In genomic region chr11:126384449-126385070, GRCh38 we compare ENCODE assay signal across 33 cellular contexts. TPM values are rescaled to one million over a fixed set of nuclear protein-coding genes. Genes with fewer than 3 reads are reported as not detected.
DNase-seq lines count a peak whose midpoint lies in the region; ATAC-seq and TF ChIP-seq lines count a peak whose summit lies in the region.
"Had no signal": no experiment of that assay in that cellular context is flagged by ENCODE, and none has a peak within 500 bp of the region (broad histone marks: within the 10 kb centered on the region; RNA-seq: fewer than 3 reads in every experiment).

No MANE protein-coding gene starts in this region.

- TF ChIP-seq CTCF in chondrocyte (IDR thresholded peaks at IDR 0.05) (no peak), mucosa of descending colon (IDR thresholded peaks at IDR 0.05) (no peak), stomach (IDR thresholded peaks at IDR 0.05) (no peak)

- no peak overlapping the region for H3K4me3 Mint-ChIP-seq in chondrocyte (ENCODE audit: unreplicated experiment)
- H3K4me3 Mint-ChIP-seq: activated CD4-positive, alpha-beta T cell treated with anti-CD3 and anti-CD28 coated beads, Interleukin-2, amount 10 ng/mL, durations not matched to agents 24 days and 14 days; activated naive CD4-positive, alpha-beta T cell treated with anti-CD3 and anti-CD28 coated beads, Interleukin-2, amount 50 U/mL, for 24 hours; CD8-positive, alpha-beta T cell; WTC11 had no signal

- H3K36me3 Mint-ChIP-seq in chondrocyte (ENCODE audit: low read depth), result no peaks in the 10 kb centered on the region
- H3K36me3 Mint-ChIP-seq: activated naive CD4-positive, alpha-beta T cell treated with anti-CD3 and anti-CD28 coated beads, Interleukin-2, amount 50 U/mL, for 24 hours; CD8-positive, alpha-beta T cell; WTC11 had no signal

- peak; percentile 19 for DNase-seq in left ventricle myocardium superior
- DNase-seq in Right ventricle myocardium superior, result no peak
- DNase-seq in chondrocyte (ENCODE audit: low spot score), result peak; percentile 54
- DNase-seq in mucosa of descending colon, result peak; percentile 67 to 83 (median 71)
- peak; percentile 43 for DNase-seq in ureter (ENCODE audit: low spot score)
- no peak for DNase-seq in stimulated activated naive CD4-positive, alpha-beta T cell (lab: John Stamatoyannopoulos, UW)
- no peak for DNase-seq in stomach
- DNase-seq: activated CD4-positive, alpha-beta T cell treated with anti-CD3 and anti-CD28 coated beads, Interleukin-2, amount 10 ng/mL, durations not matched to agents 24 days and 14 days; activated CD8-positive, alpha-beta memory T cell treated with anti-CD3 and anti-CD28 coated beads for 24 hours; activated T-cell treated with anti-CD3 and anti-CD28 coated beads for 4 hours; amniotic stem cell; brain microvascular endothelial cell; CD8-positive, alpha-beta T cell; DMS 273 treated with DMSO at 0.1 percent for 48 hours; hypothalamus; mesendoderm; MM.1S; NCI-H1930; NCI-H526; PC-9; stimulated activated CD4-positive, alpha-beta T cell treated with anti-CD3 and anti-CD28 coated beads, Interleukin-15, amount 100 ng/mL, for 24 hours; stimulated activated CD4-positive, alpha-beta T cell treated with anti-CD3 and anti-CD28 coated beads, Interleukin-4, amount 100 ng/mL, for 4 hours; T1000; testis had no signal

- H3K27ac ChIP-seq in stomach, result no peak overlapping the region
- H3K27ac ChIP-seq: A549, brain microvascular endothelial cell, KMS-11, SJSA1, testis, vagina had no signal

- H3K9me3 ChIP-seq in mucosa of descending colon, result no peaks in the 10 kb centered on the region
- H3K9me3 ChIP-seq in stomach, result no peaks in the 10 kb centered on the region
- H3K9me3 ChIP-seq: A549, SJSA1, testis, vagina had no signal

- no peak for TF ChIP-seq POLR2A in stomach (IDR thresholded peaks at IDR 0.05)

- H3K4me1 ChIP-seq in mucosa of descending colon (ENCODE audit: low read depth) (peaks cover 27% of the 10 kb centered on the region), stomach (peaks cover 7 to 34% (median 24%) of the 10 kb centered on the region in 4 donors)
- H3K4me1 ChIP-seq: SJSA1 had no signal

- H3K27ac Mint-ChIP-seq in chondrocyte (ENCODE audit: unreplicated experiment), result no peak overlapping the region
- H3K27ac Mint-ChIP-seq: activated CD4-positive, alpha-beta T cell treated with anti-CD3 and anti-CD28 coated beads, Interleukin-2, amount 10 ng/mL, durations not matched to agents 24 days and 14 days; activated naive CD4-positive, alpha-beta T cell treated with anti-CD3 and anti-CD28 coated beads, Interleukin-2, amount 50 U/mL, for 24 hours; activated T-helper 2 cell treated with anti-CD3 and anti-CD28 coated beads, Interferon-gamma antibody, Interleukin-2, Interleukin-4, amounts not matched to agents 10 μg/mL and 5 μg/mL and 100 μg/mL, durations not matched to agents 14 hours and 24 hours and 36 hours; CD8-positive, alpha-beta T cell; progenitor cell of endocrine pancreas; WTC11 had no signal

- 82 to 100% (median 89%) methylated on average over 4 to 9 of the region's 9 CpGs for WGBS in stomach, 5 donors

- no peaks in the 10 kb centered on the region for H3K36me3 ChIP-seq in mucosa of descending colon (ENCODE audit: low read depth)
- H3K36me3 ChIP-seq in stomach, result no peaks in the 10 kb centered on the region
- H3K36me3 ChIP-seq: brain microvascular endothelial cell, SJSA1, vagina had no signal

- no peaks in the 10 kb centered on the region for H3K9me3 Mint-ChIP-seq in chondrocyte (ENCODE audit: low read depth)
- H3K9me3 Mint-ChIP-seq: activated CD4-positive, alpha-beta T cell treated with anti-CD3 and anti-CD28 coated beads, Interleukin-2, amount 10 ng/mL, durations not matched to agents 24 days and 14 days; activated naive CD4-positive, alpha-beta T cell treated with anti-CD3 and anti-CD28 coated beads, Interleukin-2, amount 50 U/mL, for 24 hours; activated T-helper 2 cell treated with anti-CD3 and anti-CD28 coated beads, Interferon-gamma antibody, Interleukin-2, Interleukin-4, amounts not matched to agents 10 μg/mL and 5 μg/mL and 100 μg/mL, durations not matched to agents 14 hours and 24 hours and 36 hours; CD8-positive, alpha-beta T cell; WTC11 had no signal

- H3K4me1 Mint-ChIP-seq in chondrocyte (ENCODE audit: low read depth), result peaks cover 26% of the 10 kb centered on the region
- H3K4me1 Mint-ChIP-seq: activated naive CD4-positive, alpha-beta T cell treated with anti-CD3 and anti-CD28 coated beads, Interleukin-2, amount 50 U/mL, for 24 hours had no signal

- intact Hi-C loops in left ventricle myocardium superior (cut with micrococcal nuclease) (no loop called here), Right ventricle myocardium superior (cut with DNase I) (no loop called here), mucosa of descending colon (cut with DNase I, micrococcal nuclease) (no loop called here), stomach (cut with DNase I; ENCODE audit: low total_unique reads) (no loop called here)

- no peaks in the 10 kb centered on the region for H3K27me3 ChIP-seq in stomach
- H3K27me3 ChIP-seq: brain microvascular endothelial cell, SJSA1, testis, vagina had no signal

- ATAC-seq in left ventricle myocardium superior (no peak), Right ventricle myocardium superior (ENCODE audit: poor library complexity) (no peak), mucosa of descending colon (peak; percentile 72), HG03135 (IDR thresholded peaks at IDR 0.05; ENCODE audit: unreplicated experiment) (no peak)
- ATAC-seq: CD8-positive, alpha-beta T cell; WTC11 had no signal

- H3K4me3 ChIP-seq in mucosa of descending colon, result no peak overlapping the region
- no peak overlapping the region for H3K4me3 ChIP-seq in stomach
- H3K4me3 ChIP-seq: A549, PC-9, SJSA1, testis, vagina had no signal

- no peak for TF ChIP-seq EP300 in stomach (IDR thresholded peaks at IDR 0.05)

- H3K27me3 Mint-ChIP-seq in chondrocyte (ENCODE audit: low read depth), result no peaks in the 10 kb centered on the region
- H3K27me3 Mint-ChIP-seq: activated CD4-positive, alpha-beta T cell treated with anti-CD3 and anti-CD28 coated beads, Interleukin-2, amount 10 ng/mL, durations not matched to agents 24 days and 14 days; activated naive CD4-positive, alpha-beta T cell treated with anti-CD3 and anti-CD28 coated beads, Interleukin-2, amount 50 U/mL, for 24 hours; progenitor cell of endocrine pancreas had no signal

RNA-seq across cellular contexts. Expression of gene ST3GAL4, which starts 29.1 kb away (rescaled TPM):
- total RNA-seq in left ventricle myocardium superior (45.4 TPM), Right ventricle myocardium superior (36.5 TPM), chondrocyte (30.7 to 75.9 TPM (median 30.9 TPM) in 3 replicates), mucosa of descending colon (100 to 1,000 TPM in 2 of 3 donors, 10 to 100 TPM in 1; 94.7 to 460 (median 217) TPM), ureter (46.4 TPM), stomach (10 to 100 TPM in 3 of 5 donors, 1 to 10 TPM in 1, not detected in 1; 9.9 to 31.0 (median 18.4) TPM)
- 10 to 100 TPM; 12.5 to 26.0 (median 15.7) TPM for polyA plus RNA-seq in stomach

Comparison
In these comparisons a context has a peak if more than half of its experiments do, and no peak if none do; other contexts are left out.
1. DNase-seq: peak in left ventricle myocardium superior (single experiment), chondrocyte (single experiment), mucosa of descending colon (3 of 3) and ureter (single experiment); none in Right ventricle myocardium superior (single experiment), stimulated activated naive CD4-positive, alpha-beta T cell (0 of 6) and stomach (single experiment).